Comparison of ENCODE assay signal across 34 cellular contexts in genomic region chr17:37769050-37769449, GRCh38. TPM values are rescaled to one million over a fixed set of nuclear protein-coding genes. Genes with fewer than 3 reads are reported as not detected.
"Had no signal": no experiment of that assay in that cellular context is flagged by ENCODE, and none has a peak within 500 bp of the region (broad histone marks: within the 10 kb centered on the region; RNA-seq: fewer than 3 reads in every experiment).

No MANE protein-coding gene starts in this region.

- H3K27me3 ChIP-seq: cardiac muscle cell had no signal

- H3K4me3 Mint-ChIP-seq: activated CD4-positive, alpha-beta memory T cell treated with anti-CD3 and anti-CD28 coated beads for 36 hours; activated CD8-positive, alpha-beta memory T cell treated with anti-CD3 and anti-CD28 coated beads, Interleukin-2, amount 10 ng/mL, durations not matched to agents 7 days and 5 days; activated naive CD8-positive, alpha-beta T cell treated with anti-CD3 and anti-CD28 coated beads for 36 hours; central memory CD8-positive, alpha-beta T cell; T-helper 1 cell treated with Interleukin-12 subunit alpha and Interleukin-12 subunit beta and Interleukin-4 antibody, amounts not matched to agents 30 μg/mL and 1 μg/mL, for 36 hours; T-helper 2 cell treated with Interferon-gamma antibody and Interleukin-4, amounts not matched to agents 5 μg/mL and 100 μg/mL, for 36 hours; WTC11 had no signal

- H3K9me3 Mint-ChIP-seq: activated CD4-positive, alpha-beta memory T cell treated with anti-CD3 and anti-CD28 coated beads for 36 hours; activated naive CD8-positive, alpha-beta T cell treated with anti-CD3 and anti-CD28 coated beads for 36 hours; central memory CD8-positive, alpha-beta T cell; T-helper 1 cell treated with Interleukin-12 subunit alpha and Interleukin-12 subunit beta and Interleukin-4 antibody, amounts not matched to agents 30 μg/mL and 1 μg/mL, for 36 hours; T-helper 2 cell treated with Interferon-gamma antibody and Interleukin-4, amounts not matched to agents 5 μg/mL and 100 μg/mL, for 36 hours had no signal

- H3K4me3 ChIP-seq: cardiac muscle cell, PC-9, SK-N-MC had no signal

- H3K27ac ChIP-seq: cardiac muscle cell, PC-9, SK-N-MC had no signal

- FAIRE-seq: TTC549 had no signal

- H3K27ac Mint-ChIP-seq: activated CD4-positive, alpha-beta memory T cell treated with anti-CD3 and anti-CD28 coated beads for 36 hours; activated CD8-positive, alpha-beta memory T cell treated with anti-CD3 and anti-CD28 coated beads, Interleukin-2, amount 10 ng/mL, durations not matched to agents 7 days and 5 days; activated naive CD8-positive, alpha-beta T cell treated with anti-CD3 and anti-CD28 coated beads for 36 hours; T-helper 1 cell treated with Interleukin-12 subunit alpha and Interleukin-12 subunit beta and Interleukin-4 antibody, amounts not matched to agents 30 μg/mL and 1 μg/mL, for 36 hours; T-helper 2 cell treated with Interferon-gamma antibody and Interleukin-4, amounts not matched to agents 5 μg/mL and 100 μg/mL, for 36 hours; WTC11 had no signal

- H3K36me3 ChIP-seq: cardiac muscle cell had no signal

- H3K4me1 Mint-ChIP-seq: WTC11 had no signal

- H3K36me3 Mint-ChIP-seq: activated CD4-positive, alpha-beta memory T cell treated with anti-CD3 and anti-CD28 coated beads for 36 hours; activated CD8-positive, alpha-beta memory T cell treated with anti-CD3 and anti-CD28 coated beads, Interleukin-2, amount 10 ng/mL, durations not matched to agents 7 days and 5 days; activated naive CD8-positive, alpha-beta T cell treated with anti-CD3 and anti-CD28 coated beads for 36 hours had no signal

- DNase-seq: activated CD4-positive, alpha-beta memory T cell treated with anti-CD3 and anti-CD28 coated beads for 36 hours; activated CD4-positive, alpha-beta T cell treated with anti-CD3 and anti-CD28 coated beads for 4 hours; activated CD4-positive, alpha-beta T cell treated with anti-CD3 and anti-CD28 coated beads, Interleukin-2, amount 50 U/mL, for 1 hour; activated CD4-positive, CD25-positive, alpha-beta regulatory T cell treated with anti-CD3 and anti-CD28 coated beads, Interleukin-2, amount 50 U/mL, for 72 hours; activated CD8-positive, alpha-beta memory T cell treated with anti-CD3 and anti-CD28 coated beads for 24 hours; activated CD8-positive, alpha-beta memory T cell treated with anti-CD3 and anti-CD28 coated beads, Interleukin-2, amount 10 ng/mL, durations not matched to agents 7 days and 5 days; activated CD8-positive, alpha-beta memory T cell treated with anti-CD3 and anti-CD28 coated beads, Interleukin-2, amount 50 U/mL, for 48 hours; activated effector memory CD4-positive, alpha-beta T cell treated with anti-CD3 and anti-CD28 coated beads, Interleukin-2, amount 50 U/mL, for 16 hours; activated naive CD4-positive, alpha-beta T cell; activated naive CD4-positive, alpha-beta T cell treated with anti-CD3 and anti-CD28 coated beads, Interleukin-2, amount 50 U/mL, for 16 hours; activated naive CD8-positive, alpha-beta T cell treated with anti-CD3 and anti-CD28 coated beads for 36 hours; activated T-cell treated with anti-CD3 and anti-CD28 coated beads, Interleukin-2, amount 50 U/mL, for 48 hours; amniotic stem cell; aorta; MM.1S; NCI-H1092; NCI-H1436 treated with DMSO at 0.1 percent for 48 hours; NCI-H1694 treated with DMSO at 0.1 percent for 48 hours; NCI-H2029; NCI-H345; NCI-H524 treated with DMSO at 0.1 percent for 48 hours; NK-92 treated with Interleukin-12 subunit alpha and Interleukin-12 subunit beta, amount 100 ng/mL, for 24 hours; PC-9; Right ventricle myocardium superior had no signal

- ATAC-seq: activated CD8-positive, alpha-beta memory T cell treated with anti-CD3 and anti-CD28 coated beads, Interleukin-2, amount 10 ng/mL, durations not matched to agents 7 days and 5 days; WTC11 had no signal

RNA-seq across cellular contexts. Expression of gene HNF1B, which starts 24.2 kb away (rescaled TPM):
- total RNA-seq: activated CD4-positive, alpha-beta memory T cell treated with anti-CD3 and anti-CD28 coated beads for 36 hours; aorta; cardiac muscle cell; LHCN-M2; NCI-H460; OCI-LY7; PC-9; Right ventricle myocardium superior had no signal
- polyA plus RNA-seq: cardiac muscle cell had no signal
